ENCODE assay signal across 10 cellular contexts in the genomic region with DNA sequence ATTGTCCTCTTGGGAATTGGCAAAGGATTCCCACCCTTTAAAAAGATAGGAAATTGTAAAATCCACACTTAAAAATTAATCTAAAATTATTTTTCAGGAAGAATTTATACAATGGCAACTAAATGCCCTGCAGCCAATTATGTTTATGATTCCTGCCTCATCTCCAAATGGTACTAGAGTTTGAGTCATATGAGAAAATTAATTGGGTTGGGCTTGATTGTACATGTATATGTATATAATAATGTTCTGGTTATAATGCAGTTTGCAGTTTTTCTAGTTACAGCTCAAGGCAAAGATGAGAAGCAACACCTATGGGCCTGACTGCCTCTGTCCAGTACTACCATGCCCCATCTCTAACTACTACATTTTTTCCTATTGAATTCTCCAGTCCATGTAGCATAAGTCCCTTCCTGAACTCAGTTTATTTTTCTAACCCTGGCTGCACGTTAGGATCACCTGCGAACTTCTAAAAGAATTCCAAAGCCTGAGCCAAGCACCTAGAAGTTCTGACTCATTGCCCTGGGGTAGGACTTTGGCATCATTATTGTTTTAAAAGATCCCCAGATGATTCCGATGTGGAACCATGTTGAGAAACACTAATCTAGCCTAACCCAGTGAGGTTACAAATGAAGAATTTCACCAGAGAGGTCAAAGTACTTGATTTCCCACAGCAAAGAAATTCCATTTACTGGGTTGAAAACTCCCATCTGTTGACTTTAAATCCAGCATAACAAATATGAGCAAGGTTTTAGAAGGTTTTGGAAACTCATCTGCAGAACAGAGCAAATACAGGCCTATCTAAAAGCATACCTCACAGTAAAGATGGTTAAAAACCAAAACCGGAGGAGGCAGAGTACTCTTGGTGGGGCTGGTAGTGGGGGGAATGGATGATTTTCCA. TPM values are rescaled to one million over a fixed set of nuclear protein-coding genes. Genes with fewer than 3 reads are reported as not detected.
A peak's percentile ranks its signal among the peaks of the same experiment; 100 is the strongest.
DNase-seq lines count a peak whose midpoint lies in the region; ATAC-seq and TF ChIP-seq lines count a peak whose summit lies in the region.
"Had no signal": no experiment of that assay in that cellular context is flagged by ENCODE, and none has a peak within 500 bp of the region (broad histone marks: within the 10 kb centered on the region; RNA-seq: fewer than 3 reads in every experiment).

No MANE protein-coding gene starts in this region.

- no peaks in the 10 kb centered on the region for H4K20me1 ChIP-seq in GM23248 (ENCODE audit: insufficient read depth)

- TF ChIP-seq CTCF in gastroesophageal sphincter (IDR thresholded peaks at IDR 0.05): no peak

- no peaks in the 10 kb centered on the region for H3K9me3 Mint-ChIP-seq in activated T-helper 17 cell treated with anti-CD3 and anti-CD28 coated beads, Interleukin-2, amount 50 U/mL, for 72 hours

- peaks cover 50% of the 10 kb centered on the region for H3F3A ChIP-seq in GM23248 (ENCODE audit: insufficient read depth)

- no peaks in the 10 kb centered on the region for H3K9me2 ChIP-seq in GM23248 (ENCODE audit: insufficient read depth)

- ATAC-seq in activated T-helper 17 cell treated with anti-CD3 and anti-CD28 coated beads, Interleukin-2, amount 50 U/mL, for 72 hours (replicated peaks): no peak
- ATAC-seq in gastroesophageal sphincter (peak; percentile 60), HG03354 (IDR thresholded peaks at IDR 0.05; ENCODE audit: poor library complexity, severe bottlenecking, unreplicated experiment) (no peak), GM18873 (IDR thresholded peaks at IDR 0.05; ENCODE audit: low FRiP score, unreplicated experiment) (no peak)
- ATAC-seq: activated CD4-positive, CD25-positive, alpha-beta regulatory T cell treated with anti-CD3 and anti-CD28 coated beads, Interleukin-2, amount 50 U/mL, for 24 hours had no signal

- DNase-seq in GM23248 (peak; percentile 55), C1 segment of cervical spinal cord (lab: John Stamatoyannopoulos, UW) (no peak)
- no peak for DNase-seq in central memory CD4-positive, alpha-beta T cell
- DNase-seq: stimulated activated naive CD4-positive, alpha-beta T cell treated with Interleukin-2 at 50 U/mL for 16 hours had no signal

- H3K9me3 ChIP-seq in GM23248 (ENCODE audit: low read depth) (no peaks in the 10 kb centered on the region), gastroesophageal sphincter (no peaks in the 10 kb centered on the region), skeletal muscle satellite cell (replicated peaks; ENCODE audit: low read length) (no peaks in the 10 kb centered on the region)

- in situ Hi-C loops in GM23248 (cut with MboI): no loop called here

- no peaks in the 10 kb centered on the region for H3K27me3 ChIP-seq in GM23248 (replicated peaks; ENCODE audit: insufficient read depth)
- no peaks in the 10 kb centered on the region for H3K27me3 ChIP-seq in gastroesophageal sphincter
- H3K27me3 ChIP-seq in skeletal muscle satellite cell (ENCODE audit: control insufficient read depth, insufficient read depth, low read length): no peaks in the 10 kb centered on the region

- peaks cover 100% of the 10 kb centered on the region for H3K79me2 ChIP-seq in GM23248 (ENCODE audit: insufficient read depth)

- peak overlapping the region; percentile 88 for H3K27ac Mint-ChIP-seq in activated T-helper 17 cell treated with anti-CD3 and anti-CD28 coated beads, Interleukin-2, amount 50 U/mL, for 72 hours

- H3K4me1 Mint-ChIP-seq in activated T-helper 17 cell treated with anti-CD3 and anti-CD28 coated beads, Interleukin-2, amount 50 U/mL, for 72 hours: peaks cover 61% of the 10 kb centered on the region

- peak overlapping the region; percentile 31 for H3K4me2 ChIP-seq in GM23248 (ENCODE audit: unreplicated experiment)
- peak overlapping the region; percentile 21 for H3K4me2 ChIP-seq in skeletal muscle satellite cell (ENCODE audit: low read length)

- H3K27ac ChIP-seq in GM23248: peak overlapping the region; percentile 55
- peak overlapping the region; percentile 63 to 78 (median 70) for H3K27ac ChIP-seq in gastroesophageal sphincter

- H3K9ac ChIP-seq in GM23248 (no peak overlapping the region), skeletal muscle satellite cell (ENCODE audit: low read depth, low read length) (no peak overlapping the region)

- peaks cover 48% of the 10 kb centered on the region for H3K36me3 ChIP-seq in GM23248 (ENCODE audit: low read depth)
- H3K36me3 ChIP-seq in gastroesophageal sphincter: peaks cover 0 to 26% of the 10 kb centered on the region in 2 donors
- H3K36me3 ChIP-seq in skeletal muscle satellite cell (ENCODE audit: insufficient read depth, low read length): peaks cover 63% of the 10 kb centered on the region

- no peaks in the 10 kb centered on the region for H3K27me3 Mint-ChIP-seq in activated T-helper 17 cell treated with anti-CD3 and anti-CD28 coated beads, Interleukin-2, amount 50 U/mL, for 72 hours

- H3K4me3 Mint-ChIP-seq in activated T-helper 17 cell treated with anti-CD3 and anti-CD28 coated beads, Interleukin-2, amount 50 U/mL, for 72 hours: peak overlapping the region; percentile 84

- TF ChIP-seq POLR2A in gastroesophageal sphincter (IDR thresholded peaks at IDR 0.05): no peak

- TF ChIP-seq EP300 in gastroesophageal sphincter (IDR thresholded peaks at IDR 0.05): no peak

- no peak overlapping the region for H2AFZ ChIP-seq in GM23248

- H3K4me1 ChIP-seq in GM23248 (ENCODE audit: insufficient read depth) (peaks cover 65% of the 10 kb centered on the region), gastroesophageal sphincter (peaks cover 39 to 100% (median 57%) of the 10 kb centered on the region in 3 donors), skeletal muscle satellite cell (ENCODE audit: control insufficient read depth, insufficient read depth, low read length) (peaks cover 72% of the 10 kb centered on the region)

- WGBS in GM23248 (ENCODE audit: low coverage in 1 of 2, low lambda C conversion rate in 2 of 2, missing lambda C conversion rate in 2 of 2), 2 experiments: 54 to 61% methylated on average over 4 of the region's 4 CpGs
- 30 to 36% methylated on average over 3 to 4 of the region's 4 CpGs for WGBS in gastroesophageal sphincter (ENCODE audit: low coverage in 1 of 2), 2 donors

- H3K4me3 ChIP-seq in GM23248: no peak overlapping the region
- no peak overlapping the region for H3K4me3 ChIP-seq in gastroesophageal sphincter
- H3K4me3 ChIP-seq in skeletal muscle satellite cell (ENCODE audit: low read length): no peak overlapping the region

- peaks cover 96% of the 10 kb centered on the region for H3K36me3 Mint-ChIP-seq in activated T-helper 17 cell treated with anti-CD3 and anti-CD28 coated beads, Interleukin-2, amount 50 U/mL, for 72 hours (ENCODE audit: low read depth)

RNA-seq across cellular contexts. Expression of a gene that starts 19.4 kb away (rescaled TPM):
- 179 and 188 TPM in 2 replicates for total RNA-seq in GM23248 (2014; rRNA removed; shearing (Covaris generic))
- polyA plus RNA-seq in GM23248 (2016; fragmentation: Nextera tagmentation; extraction: Ambion mirVana): 134 and 135 TPM in 2 replicates
- total RNA-seq in activated T-helper 17 cell treated with anti-CD3 and anti-CD28 coated beads, Interleukin-2, amount 50 U/mL, for 72 hours: 10 to 100 TPM; 51.2 to 63.2 TPM
- 100 to 1,000 TPM; 174 to 297 (median 231) TPM for total RNA-seq in gastroesophageal sphincter
- total RNA-seq in skeletal muscle satellite cell (2012; rRNA removed): 301 and 350 TPM in 2 replicates
